8 cellular contexts compared by ENCODE assay signal in the genomic region with DNA sequence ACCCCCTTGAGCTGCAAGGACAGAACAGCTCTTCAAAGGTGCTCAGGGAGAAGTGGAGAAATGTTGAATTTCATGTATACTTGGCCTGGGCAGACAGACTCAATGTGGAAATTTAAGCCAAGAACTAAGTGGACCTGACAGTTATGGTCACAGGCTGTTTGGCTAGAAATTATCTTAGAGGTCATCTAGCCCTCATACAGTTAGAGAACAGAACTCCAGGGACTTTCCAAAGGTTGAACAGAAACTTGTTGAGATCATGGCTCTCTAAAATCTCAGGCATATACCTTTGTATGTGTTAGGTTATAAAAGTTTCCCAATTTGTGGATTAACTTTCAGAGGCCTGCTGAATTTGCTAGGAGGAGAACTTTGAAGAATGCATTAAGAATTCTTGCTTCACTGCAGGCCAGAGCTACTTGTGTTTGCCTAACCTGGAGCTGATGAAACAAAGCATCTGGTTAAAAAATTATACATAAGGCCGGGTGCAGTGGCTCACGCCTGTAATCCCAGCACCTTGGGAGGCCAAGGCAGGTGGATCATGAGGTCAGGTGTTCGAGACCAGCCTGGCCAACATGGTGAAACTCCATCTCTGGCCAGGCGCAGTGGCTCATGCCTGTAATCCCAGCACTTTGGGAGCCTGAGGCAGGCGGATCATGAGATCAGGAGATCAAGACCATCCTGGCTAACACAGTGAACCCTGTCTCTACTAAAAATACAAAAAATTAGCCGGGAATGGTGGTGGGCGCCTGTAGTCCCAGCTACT. TPM values are rescaled to one million over a fixed set of nuclear protein-coding genes. Genes with fewer than 3 reads are reported as not detected.
DNase-seq lines count a peak whose midpoint lies in the region; ATAC-seq, FAIRE-seq and TF ChIP-seq lines count a peak whose summit lies in the region.
"Not testable (repeated sequence)": the region's sequence is repeated elsewhere in the genome, so short reads cannot be mapped to it uniquely, and the experiment has no call there.

No MANE protein-coding gene starts in this region.

- H3K4me3 ChIP-seq in BJ (ENCODE audit: low read depth, low read length); Panc1 (ENCODE audit: low read depth in 2 of 2, low read length in 2 of 2); fibroblast of villous mesenchyme (ENCODE audit: low read depth, low read length); right lobe of liver; uterus: not testable (repeated sequence)
- 0 out of 2 replicates have a peak overlapping the region, but pooled peaks have one; percentile 1 for H3K4me3 ChIP-seq in GM12878

- not testable (repeated sequence) for H3K9ac ChIP-seq in GM12878 (ENCODE audit: control insufficient read depth, insufficient read depth, low read length)

- not testable (repeated sequence) for TF ChIP-seq POLR2A in GM12878 (IDR thresholded peaks at IDR 0.05; ENCODE audit: low read depth, low read length); right lobe of liver (IDR thresholded peaks at IDR 0.05); uterus (IDR thresholded peaks at IDR 0.05)

- peak; percentile 36 for DNase-seq in BJ (ENCODE audit: low read depth)
- DNase-seq in GM13977 (ENCODE audit: low spot score), result peak; percentile 41
- DNase-seq in HuH-7 (ENCODE audit: low spot score), result peak; percentile 14
- DNase-seq in Panc1 (ENCODE audit: low read depth, low spot score); GM12878 (ENCODE audit: low read depth, low spot score); right lobe of liver; uterus: not testable (repeated sequence)
- DNase-seq in fibroblast of villous mesenchyme (ENCODE audit: low read depth), result peak; percentile 68

- in situ Hi-C loops in GM13977 (cut with MboI; ENCODE audit: low pct_unique_long_range_greater_than_20kb, low sequenced_read_pairs, unreplicated experiment); Panc1 (cut with HindIII; ENCODE audit: low pct_unique_long_range_greater_than_20kb, low sequenced_read_pairs); GM12878 (cut with MboI): not testable (repeated sequence)

- not testable (repeated sequence) for TF ChIP-seq CTCF in BJ (IDR thresholded peaks at IDR 0.05; ENCODE audit: insufficient read depth, low read depth, low read length); GM13977 (IDR thresholded peaks at IDR 0.05; ENCODE audit: extremely low read depth, insufficient read depth, missing control alignments); Panc1 (IDR thresholded peaks at IDR 0.05); GM12878 (IDR thresholded peaks at IDR 0.05 in 2 of 3, conservative IDR thresholded peaks at IDR 0.05 in 1 of 3; ENCODE audit: control insufficient read depth in 2 of 3, extremely low read depth in 1 of 3, insufficient read depth in 1 of 3, low read depth in 3 of 3, low read length in 3 of 3); fibroblast of villous mesenchyme (IDR thresholded peaks at IDR 0.05; ENCODE audit: insufficient read depth, low read depth, low read length); right lobe of liver (IDR thresholded peaks at IDR 0.05); uterus (IDR thresholded peaks at IDR 0.05)

- POLR2A ChIA-PET in BJ (lab: Charles Lee); Panc1 (lab: Charles Lee): not testable (repeated sequence)
- POLR2A ChIA-PET in GM12878 (lab: Charles Lee), result interaction anchor here (0.6 to 0.9 kb wide), 2 partner anchors 28 to 103 kb away, joined by 3 to 6 read pairs; no protein-coding TSS in a partner anchor

- RAD21 ChIA-PET in GM12878 (lab: Charles Lee; ENCODE audit: unreplicated experiment), result interaction anchor here (1.2 kb wide), 1 partner anchor 163 kb away, joined by 3 read pairs; no protein-coding TSS in a partner anchor

- ATAC-seq in Panc1 (peak; percentile 70), GM12878 (peak; percentile 68), right lobe of liver (peak; percentile 65 to 69 (median 66))

- BruUV-seq in Panc1 (replicated peaks; lab: Mats Ljungman, UMichigan); GM12878 (replicated peaks; lab: Mats Ljungman, UMichigan): not testable (repeated sequence)

- SMC1A ChIA-PET in GM12878 (lab: Charles Lee; ENCODE audit: uncharacterized antibody, unreplicated experiment), result interaction anchor here (0.7 to 1.3 kb wide), 8 partner anchors 19 to 170 kb away, joined by 3 to 5 read pairs (median 3); no protein-coding TSS in a partner anchor

- not testable (repeated sequence) for H2AFZ ChIP-seq in GM12878 (ENCODE audit: control insufficient read depth, low read depth, low read length)

- not testable (repeated sequence) for TF ChIP-seq RAD21 in GM12878 (IDR thresholded peaks at IDR 0.05; ENCODE audit: insufficient read depth, low read depth, low read length)

- H3K4me2 ChIP-seq in GM12878 (ENCODE audit: control insufficient read depth, insufficient read depth), result not testable (repeated sequence)

- intact Hi-C loops in Panc1 (cut with micrococcal nuclease; ENCODE audit: unreplicated experiment); right lobe of liver (cut with DNase I); uterus (cut with DNase I; ENCODE audit: low total_unique reads): not testable (repeated sequence)
- intact Hi-C loops in GM12878 (cut with micrococcal nuclease; ENCODE audit: unreplicated experiment), result loop anchor here (1.0 kb wide), 1 partner anchor 35 kb away; no protein-coding TSS in a partner anchor

- CTCF ChIA-PET in BJ (lab: Yijun Ruan, JAX), result interaction anchor here (0.7 kb wide), 1 partner anchor 94 kb away, joined by 3 read pairs; no protein-coding TSS in a partner anchor
- CTCF ChIA-PET in Panc1 (lab: Charles Lee), result interaction anchor here (0.6 kb wide), 1 partner anchor 94 kb away, joined by 16 read pairs; no protein-coding TSS in a partner anchor
- CTCF ChIA-PET in GM12878 (lab: Yijun Ruan, JAX), result not testable (repeated sequence)

- H3K9me3 ChIP-seq in Panc1 (ENCODE audit: control insufficient read depth, insufficient read depth, low read depth, low read length); GM12878 (replicated peaks; ENCODE audit: control insufficient read depth, insufficient read depth, low read length); right lobe of liver; uterus: not testable (repeated sequence)

- H3K79me2 ChIP-seq in GM12878 (ENCODE audit: control insufficient read depth, insufficient read depth, low read length), result not testable (repeated sequence)

- H3K27me3 ChIP-seq in BJ (ENCODE audit: control insufficient read depth, insufficient read depth, low read length); Panc1 (ENCODE audit: control insufficient read depth, insufficient read depth, low read length); GM12878 (replicated peaks in 1 of 2; ENCODE audit: control insufficient read depth in 2 of 2, insufficient read depth in 2 of 2, low read length in 1 of 2); right lobe of liver; uterus: not testable (repeated sequence)

- FAIRE-seq in GM12878 (lab: Jason Lieb, UNC), result not testable (repeated sequence)

- H3K27ac ChIP-seq in Panc1 (ENCODE audit: low read length) (peak overlapping the region; percentile 54), right lobe of liver (peak overlapping the region; percentile 72 to 77 (median 76)), uterus (peak overlapping the region; percentile 17 to 20)
- H3K27ac ChIP-seq in GM12878 (ENCODE audit: control insufficient read depth, insufficient read depth), result not testable (repeated sequence)

- whole genome bisulfite sequencing in GM12878 (ENCODE audit: insufficient coverage, insufficient replicate concordance, low lambda C conversion rate, missing lambda C conversion rate), result 80% methylated on average over 7 of the region's 7 CpGs
- 42% methylated on average over 5 of the region's 7 CpGs for WGBS in right lobe of liver (ENCODE audit: insufficient coverage, low coverage, low lambda C conversion rate, missing lambda C conversion rate)

- TF ChIP-seq EP300 in GM12878 (IDR thresholded peaks at IDR 0.05; ENCODE audit: borderline replicate concordance in 1 of 2, control insufficient read depth in 1 of 2, low read depth in 2 of 2, low read length in 2 of 2), result not testable (repeated sequence)

- not testable (repeated sequence) for H4K20me1 ChIP-seq in GM12878 (ENCODE audit: control insufficient read depth, insufficient read depth)

- H3K36me3 ChIP-seq in BJ (ENCODE audit: control insufficient read depth, insufficient read depth, low read length); Panc1 (ENCODE audit: control insufficient read depth, insufficient read depth, low read length); GM12878 (ENCODE audit: control insufficient read depth in 2 of 2, insufficient read depth in 2 of 2, low read length in 1 of 2); right lobe of liver; uterus: not testable (repeated sequence)

- H3K4me1 ChIP-seq in Panc1 (ENCODE audit: control insufficient read depth, insufficient read depth, low read length); uterus: not testable (repeated sequence)
- H3K4me1 ChIP-seq in GM12878 (ENCODE audit: control insufficient read depth, insufficient read depth, low read length) (peaks cover 13% of the 10 kb centered on the region), right lobe of liver (peaks cover 0 to 29% (median 3%) of the 10 kb centered on the region in 4 donors)

RNA-seq across cellular contexts. Expression of gene IL6ST, which starts 35.3 kb away (rescaled TPM):
- polyA plus RNA-seq in BJ (2011; rRNA removed), result 167 and 330 TPM in 2 replicates
- 206 and 254 TPM in 2 replicates for polyA minus RNA-seq in BJ (2011; rRNA and poly(A)+ RNA removed)
- 181 TPM for total RNA-seq in Panc1 (2021; ENCODE audit: unreplicated experiment)
- 42.3 TPM for polyA plus RNA-seq in Panc1 (2012; ENCODE audit: insufficient read length)
- 246 and 249 TPM in 2 replicates for total RNA-seq in GM12878 (2013; cell fraction: nucleolus; rRNA removed)
- 10.6 and 10.7 TPM in 2 replicates for total RNA-seq in GM12878 (2014; rRNA removed)
- 17.2 and 20.9 TPM in 2 replicates for total RNA-seq in GM12878 (2014; rRNA removed; fragmentation: Illumina TruSeq; extraction: Trizol)
- total RNA-seq in GM12878 (2021), result 14.2 and 14.4 TPM in 2 replicates
- 2.6 TPM for polyA plus RNA-seq in GM12878 (2011; ENCODE audit: low read depth)
- polyA plus RNA-seq in GM12878 (2011; rRNA removed), result 139 and 232 TPM in 2 replicates
- 64.4 and 71.0 TPM in 2 replicates for polyA plus RNA-seq in GM12878 (2011; cell fraction: cytosol; rRNA removed)
- polyA plus RNA-seq in GM12878 (2011; cell fraction: nucleus; rRNA removed), result 91.8 and 137 TPM in 2 replicates
- 5.5 and 6.8 TPM in 2 replicates for polyA plus RNA-seq in GM12878 (2012)
- 9.1 and 12.9 TPM in 2 replicates for polyA plus RNA-seq in GM12878 (2014; fragmentation: Illumina TruSeq; extraction: Trizol)
- 1 to 10 TPM; 1.5 to 1.8 TPM for polyA plus RNA-seq in GM12878 (2014; fragmentation: Nextera tagmentation; extraction: Ambion mirVana)
- 4.8 and 5.1 TPM in 2 replicates for polyA plus RNA-seq in GM12878 (2014; rRNA removed)
- polyA plus RNA-seq in GM12878 (2016; fragmentation: Nextera tagmentation; extraction: Ambion mirVana), result 10 to 100 TPM; 13.0 to 13.8 TPM
- polyA minus RNA-seq in GM12878 (2011; rRNA and poly(A)+ RNA removed), result 311 and 430 TPM in 2 replicates
- polyA minus RNA-seq in GM12878 (2011; cell fraction: cytosol; rRNA and poly(A)+ RNA removed), result 125 and 166 TPM in 2 replicates
- 130 and 132 TPM in 2 replicates for polyA minus RNA-seq in GM12878 (2011; cell fraction: nucleus; rRNA and poly(A)+ RNA removed)
- 281 and 557 TPM in 2 replicates for total RNA-seq in fibroblast of villous mesenchyme
- 100 to 1,000 TPM; 150 to 341 (median 278) TPM for total RNA-seq in right lobe of liver
- 100 to 1,000 TPM; 147 to 414 (median 364) TPM for total RNA-seq in uterus
